In the genomic region with DNA sequence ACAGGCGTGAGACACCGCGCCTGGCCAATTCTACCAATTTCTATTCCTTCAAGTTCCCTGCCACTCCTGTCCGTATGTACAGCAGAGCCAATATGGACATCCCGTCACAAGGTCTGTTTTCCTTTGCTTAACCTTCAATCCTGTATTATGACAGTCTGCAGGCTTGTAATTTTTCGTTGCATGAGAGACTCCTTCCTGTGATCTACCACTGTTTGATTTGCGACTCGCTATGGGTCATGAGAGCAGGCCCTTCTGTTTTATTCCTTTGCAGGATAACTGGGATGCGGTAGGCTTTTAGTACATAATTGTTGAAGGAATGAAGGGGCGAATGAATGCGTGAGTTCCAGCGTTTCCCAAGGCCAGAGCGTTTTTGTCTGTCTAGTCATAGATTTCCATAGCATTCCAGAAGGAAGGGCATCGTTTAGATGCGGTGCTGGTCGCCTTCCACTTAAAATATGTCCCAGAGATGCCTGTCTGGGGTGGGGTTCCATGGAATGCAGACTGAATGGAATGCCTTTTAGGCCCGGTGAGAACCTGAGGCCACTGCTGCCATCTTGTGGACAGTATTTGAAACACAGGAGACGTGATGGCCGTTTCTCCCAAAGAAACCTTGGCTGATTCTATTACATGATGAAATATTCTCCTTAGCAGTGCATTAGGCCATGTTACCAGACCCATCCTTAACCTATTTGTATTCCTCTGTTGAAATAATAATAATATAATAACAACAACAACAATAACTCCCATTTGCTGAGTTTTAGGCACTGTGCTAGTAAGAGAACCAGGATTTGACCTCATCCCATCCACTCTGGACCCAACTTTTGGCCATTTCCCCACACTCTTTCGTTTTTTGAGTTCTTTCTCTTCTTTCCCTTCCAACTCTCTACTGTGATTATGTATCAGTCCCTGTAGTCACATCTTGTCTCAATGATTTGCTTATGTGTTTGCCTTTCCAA, we compare ENCODE assay signal across 7 cellular contexts.
A peak's percentile ranks its signal among the peaks of the same experiment; 100 is the strongest.
DNase-seq lines count a peak whose midpoint lies in the region; ATAC-seq, FAIRE-seq and TF ChIP-seq lines count a peak whose summit lies in the region.

No MANE protein-coding gene starts in this region.

- H3K79me2 ChIP-seq in KMS-11 (ENCODE audit: insufficient read depth, low read depth) = no peaks in the 10 kb centered on the region
- H3K79me2 ChIP-seq in GM12878 (ENCODE audit: control insufficient read depth, insufficient read depth, low read length) = no peaks in the 10 kb centered on the region

- no peaks in the 10 kb centered on the region for H3K36me3 Mint-ChIP-seq in activated T-helper 17 cell treated with anti-CD3 and anti-CD28 coated beads, Interleukin-2, amount 50 U/mL, for 72 hours (ENCODE audit: low read depth)

- peak; percentile 88 for TF ChIP-seq RAD21 in GM12878 (IDR thresholded peaks at IDR 0.05; ENCODE audit: insufficient read depth, low read depth, low read length)

- no peaks in the 10 kb centered on the region for H3K27me3 Mint-ChIP-seq in activated T-helper 17 cell treated with anti-CD3 and anti-CD28 coated beads, Interleukin-2, amount 50 U/mL, for 72 hours

- POLR2A ChIA-PET in GM12878 (lab: Charles Lee) = no interaction called here

- no peak overlapping the region for H3K27ac ChIP-seq in KMS-11
- no peak overlapping the region for H3K27ac ChIP-seq in GM12878 (ENCODE audit: control insufficient read depth, insufficient read depth)

- H3K9me3 Mint-ChIP-seq in activated T-helper 17 cell treated with anti-CD3 and anti-CD28 coated beads, Interleukin-2, amount 50 U/mL, for 72 hours = no peaks in the 10 kb centered on the region

- SMC1A ChIA-PET in GM12878 (lab: Charles Lee; ENCODE audit: uncharacterized antibody, unreplicated experiment) = interaction anchor here (0.6 to 1.9 kb wide), 5 partner anchors 62 to 283 kb away, joined by 3 to 9 read pairs (median 4); no protein-coding TSS in a partner anchor

- no peak overlapping the region for H3K27ac Mint-ChIP-seq in activated T-helper 17 cell treated with anti-CD3 and anti-CD28 coated beads, Interleukin-2, amount 50 U/mL, for 72 hours

- intact Hi-C loops in GM12878 (cut with micrococcal nuclease; ENCODE audit: unreplicated experiment) = loop anchor here (1.0 to 5.0 kb wide), 4 partner anchors 63 to 209 kb away; no protein-coding TSS in a partner anchor

- WGBS in GM12878 (ENCODE audit: insufficient coverage, insufficient replicate concordance, low lambda C conversion rate, missing lambda C conversion rate) = 35% methylated on average over 20 of the region's 20 CpGs

- H3K4me3 ChIP-seq in KMS-11 (IDR thresholded peaks at IDR 0.05; ENCODE audit: insufficient read depth, low read depth, low read length) (no peak overlapping the region), GM12878 (no peak overlapping the region)

- no TSS peak for BruUV-seq in GM12878 (replicated peaks; lab: Mats Ljungman, UMichigan)

- H3K4me3 Mint-ChIP-seq in activated T-helper 17 cell treated with anti-CD3 and anti-CD28 coated beads, Interleukin-2, amount 50 U/mL, for 72 hours = no peak overlapping the region

- H3K4me1 ChIP-seq in KMS-11 (ENCODE audit: low read depth, poor library complexity, severe bottlenecking) (no peaks in the 10 kb centered on the region), GM12878 (ENCODE audit: control insufficient read depth, insufficient read depth, low read length) (no peaks in the 10 kb centered on the region)

- H3K27me3 ChIP-seq in KMS-11 (ENCODE audit: insufficient read depth, low read depth) (no peaks in the 10 kb centered on the region), GM12878 (replicated peaks in 1 of 2; ENCODE audit: control insufficient read depth in 2 of 2, insufficient read depth in 2 of 2, low read length in 1 of 2) (0 out of 4 replicates have a peak, but pooled peaks cover 0 to 2% of the 10 kb centered on the region in 2 experiments)

- FAIRE-seq in GM12878 (lab: Jason Lieb, UNC) = peak; percentile 88

- no peaks in the 10 kb centered on the region for H3K36me3 ChIP-seq in KMS-11 (ENCODE audit: insufficient read depth)
- H3K36me3 ChIP-seq in GM12878 (ENCODE audit: control insufficient read depth in 2 of 2, insufficient read depth in 2 of 2, low read length in 1 of 2) = no peaks in the 10 kb centered on the region

- H3K9ac ChIP-seq in KMS-11 = no peak overlapping the region
- H3K9ac ChIP-seq in GM12878 (ENCODE audit: control insufficient read depth, insufficient read depth, low read length) = no peak overlapping the region

- in situ Hi-C loops in GM12878 (cut with MboI) = no loop called here

- DNase-seq in ELR (ENCODE audit: low read depth) (peak; percentile 90), T follicular helper cell (ENCODE audit: low read depth) (peak; percentile 18), GM12878 (ENCODE audit: low read depth, low spot score) (no peak), iPS DF 4.7 (ENCODE audit: extremely low read depth, low spot score) (peak; percentile 88), smooth muscle cell of the brain vasculature (ENCODE audit: low read depth, low spot score) (peak; percentile 31)

- no peaks in the 10 kb centered on the region for H3K4me1 Mint-ChIP-seq in activated T-helper 17 cell treated with anti-CD3 and anti-CD28 coated beads, Interleukin-2, amount 50 U/mL, for 72 hours

- no peak overlapping the region for H2AFZ ChIP-seq in KMS-11 (ENCODE audit: low read depth)
- H2AFZ ChIP-seq in GM12878 (ENCODE audit: control insufficient read depth, low read depth, low read length) = no peak overlapping the region

- TF ChIP-seq POLR2A in GM12878 (IDR thresholded peaks at IDR 0.05; ENCODE audit: low read depth, low read length) = no peak

- H4K20me1 ChIP-seq in KMS-11 (ENCODE audit: insufficient read depth) (no peaks in the 10 kb centered on the region), GM12878 (ENCODE audit: control insufficient read depth, insufficient read depth) (no peaks in the 10 kb centered on the region)

- CTCF ChIA-PET in GM12878 (lab: Yijun Ruan, JAX) = interaction anchor here (0.7 to 4.4 kb wide), 8 partner anchors 31 to 372 kb away, joined by 3 to 39 read pairs (median 5); no protein-coding TSS in a partner anchor

- no peak for TF ChIP-seq EP300 in GM12878 (IDR thresholded peaks at IDR 0.05; ENCODE audit: borderline replicate concordance in 1 of 2, control insufficient read depth in 1 of 2, low read depth in 2 of 2, low read length in 2 of 2)

- RAD21 ChIA-PET in GM12878 (lab: Charles Lee; ENCODE audit: unreplicated experiment) = interaction anchor here (1.3 to 2.8 kb wide), 3 partner anchors 173 to 209 kb away, joined by 3 to 14 read pairs (median 9); no protein-coding TSS in a partner anchor

- TF ChIP-seq CTCF in KMS-11 (conservative IDR thresholded peaks at IDR 0.05; ENCODE audit: low read depth, low read length) (peak; percentile 73), GM12878 (IDR thresholded peaks at IDR 0.05 in 2 of 3, conservative IDR thresholded peaks at IDR 0.05 in 1 of 3; ENCODE audit: control insufficient read depth in 2 of 3, extremely low read depth in 1 of 3, insufficient read depth in 1 of 3, low read depth in 3 of 3, low read length in 3 of 3) (peak; percentile 61 to 72 (median 70))

- H3K4me2 ChIP-seq in KMS-11 (no peak overlapping the region), GM12878 (ENCODE audit: control insufficient read depth, insufficient read depth) (no peak overlapping the region)

- ATAC-seq in GM12878 = peak; percentile 70
- no peak for ATAC-seq in activated T-helper 17 cell treated with anti-CD3 and anti-CD28 coated beads, Interleukin-2, amount 50 U/mL, for 72 hours (replicated peaks)

- H3K9me3 ChIP-seq in GM12878 (replicated peaks; ENCODE audit: control insufficient read depth, insufficient read depth, low read length) = no peaks in the 10 kb centered on the region

TF ChIP-seq in GM12878, 131 proteins besides CTCF, POLR2A, EP300 and RAD21:
- TF ChIP-seq ZNF24 (IDR thresholded peaks at IDR 0.05) (0 out of 2 replicates have a peak, but pooled peaks have one; percentile 35), POLR2AphosphoS2 (IDR thresholded peaks at IDR 0.05; ENCODE audit: low read depth, low read length) (no peak), SMC3 (IDR thresholded peaks at IDR 0.05; ENCODE audit: borderline replicate concordance, low read length) (peak; percentile 87), YY1 (IDR thresholded peaks at IDR 0.05; ENCODE audit: low read depth, low read length) (peak; percentile 73)
